Comparison of ENCODE assay signal across 10 cellular contexts in genomic region chr2:172196768-172197322, GRCh38.
DNase-seq lines count a peak whose midpoint lies in the region; ATAC-seq and TF ChIP-seq lines count a peak whose summit lies in the region.
"Had no signal": no experiment of that assay in that cellular context is flagged by ENCODE, and none has a peak within 500 bp of the region (broad histone marks: within the 10 kb centered on the region; RNA-seq: fewer than 3 reads in every experiment).

No MANE protein-coding gene starts in this region.

- no peaks in the 10 kb centered on the region for H3K27me3 ChIP-seq in BLaER1
- H3K27me3 ChIP-seq in osteoblast (ENCODE audit: insufficient read depth, low read length), result no peaks in the 10 kb centered on the region
- H3K27me3 ChIP-seq in effector memory CD4-positive, alpha-beta T cell (replicated peaks; ENCODE audit: control insufficient read depth, insufficient read depth, low read length, poor library complexity, severe bottlenecking), result no peaks in the 10 kb centered on the region

- H3K27ac Mint-ChIP-seq in nephron progenitor cell, result no peak overlapping the region
- H3K27ac Mint-ChIP-seq: GM23338 had no signal

- 0 out of 2 replicates have a peak overlapping the region, but pooled peaks have one; percentile 2 for H3K4me2 ChIP-seq in BLaER1
- peak overlapping the region; percentile 42 for H3K4me2 ChIP-seq in osteoblast (ENCODE audit: insufficient read depth, low read length)
- H3K4me2 ChIP-seq: GM23338 had no signal

- peaks cover 21% of the 10 kb centered on the region for H3K36me3 Mint-ChIP-seq in nephron progenitor cell (ENCODE audit: low read depth)

- no peak overlapping the region for H2AFZ ChIP-seq in osteoblast (ENCODE audit: low read length)
- H2AFZ ChIP-seq: GM23338 had no signal

- H3K9me3 Mint-ChIP-seq in nephron progenitor cell, result peaks cover 70% of the 10 kb centered on the region

- H3K4me3 ChIP-seq in BLaER1, result no peak overlapping the region
- H3K4me3 ChIP-seq in osteoblast (ENCODE audit: insufficient read depth, low read length), result no peak overlapping the region
- H3K4me3 ChIP-seq in effector memory CD4-positive, alpha-beta T cell (ENCODE audit: insufficient read depth, low read depth, low read length, poor library complexity, severe bottlenecking), result no peak overlapping the region
- H3K4me3 ChIP-seq: GM23338 had no signal

- ATAC-seq in GM18868 (IDR thresholded peaks at IDR 0.05; ENCODE audit: unreplicated experiment), result no peak
- ATAC-seq: GM23338 had no signal

- no peaks in the 10 kb centered on the region for H4K20me1 ChIP-seq in BLaER1
- H4K20me1 ChIP-seq in osteoblast (ENCODE audit: insufficient read depth, low read length), result no peaks in the 10 kb centered on the region

- peaks cover 6% of the 10 kb centered on the region for H3K27me3 Mint-ChIP-seq in nephron progenitor cell (ENCODE audit: low read depth, poor library complexity)

- H3K27ac ChIP-seq in BLaER1 (no peak overlapping the region), osteoblast (ENCODE audit: low read depth, low read length) (no peak overlapping the region)
- H3K27ac ChIP-seq in effector memory CD4-positive, alpha-beta T cell (ENCODE audit: insufficient read depth, low read length, poor library complexity, severe bottlenecking), result no peak overlapping the region

- DNase-seq in MV-4-11 (lab: John Stamatoyannopoulos, UW) (peak; percentile 90), amniotic epithelial cell (ENCODE audit: low read depth) (peak; percentile 78), osteoblast (ENCODE audit: insufficient read length, low spot score, missing footprints) (peak; percentile 50), NCI-H146 (lab: John Stamatoyannopoulos, UW) (no peak), nephron progenitor cell (no peak)
- DNase-seq in effector memory CD4-positive, alpha-beta T cell, result no peak
- DNase-seq: NCI-H1417 treated with DMSO at 0.1 percent for 48 hours had no signal

- no peaks in the 10 kb centered on the region for H3K36me3 ChIP-seq in BLaER1
- H3K36me3 ChIP-seq in osteoblast (ENCODE audit: insufficient read depth, low read length), result no peaks in the 10 kb centered on the region
- no peaks in the 10 kb centered on the region for H3K36me3 ChIP-seq in effector memory CD4-positive, alpha-beta T cell (ENCODE audit: control insufficient read depth, insufficient read depth, low read length)

- H3K4me1 ChIP-seq in BLaER1 (peaks cover 18% of the 10 kb centered on the region), osteoblast (ENCODE audit: insufficient read depth, low read length) (peaks cover 3% of the 10 kb centered on the region)
- H3K4me1 ChIP-seq in effector memory CD4-positive, alpha-beta T cell (ENCODE audit: control insufficient read depth, insufficient read depth, low read length, poor library complexity, severe bottlenecking), result no peaks in the 10 kb centered on the region

- no peak overlapping the region for H3K9ac ChIP-seq in BLaER1

- TF ChIP-seq CTCF in osteoblast (IDR thresholded peaks at IDR 0.05; ENCODE audit: extremely low read depth, low read depth, low read length) (no peak), nephron progenitor cell (IDR thresholded peaks at IDR 0.05) (no peak)

- H3K79me2 ChIP-seq in osteoblast (ENCODE audit: insufficient read depth, low read length), result no peaks in the 10 kb centered on the region

- H3K4me1 Mint-ChIP-seq in nephron progenitor cell, result no peaks in the 10 kb centered on the region
- H3K4me1 Mint-ChIP-seq: GM23338 had no signal

- H3K9me3 ChIP-seq in BLaER1 (peaks cover 52% of the 10 kb centered on the region), osteoblast (ENCODE audit: low read depth, low read length) (peaks cover 4% of the 10 kb centered on the region)
- H3K9me3 ChIP-seq in effector memory CD4-positive, alpha-beta T cell (ENCODE audit: control insufficient read depth, low read length), result peaks cover 4% of the 10 kb centered on the region

- no peak overlapping the region for H3K4me3 Mint-ChIP-seq in nephron progenitor cell
- H3K4me3 Mint-ChIP-seq: GM23338 had no signal

Comparison
In these comparisons a context has a peak if more than half of its experiments do, and no peak if none do; other contexts are left out.
1. DNase-seq: peak in MV-4-11 (single experiment), amniotic epithelial cell (single experiment) and osteoblast (single experiment); none in NCI-H146 (single experiment), nephron progenitor cell (single experiment) and effector memory CD4-positive, alpha-beta T cell (0 of 3).